9 cellular contexts compared by ENCODE assay signal in genomic region chr17:60086822-60087591, GRCh38. TPM values are rescaled to one million over a fixed set of nuclear protein-coding genes. Genes with fewer than 3 reads are reported as not detected.
DNase-seq lines count a peak whose midpoint lies in the region; TF ChIP-seq lines count a peak whose summit lies in the region.
"Had no signal": no experiment of that assay in that cellular context is flagged by ENCODE, and none has a peak within 500 bp of the region (broad histone marks: within the 10 kb centered on the region; RNA-seq: fewer than 3 reads in every experiment).

No MANE protein-coding gene starts in this region.

- DNase-seq in AG20443 (ENCODE audit: low spot score) (peak; percentile 79), M059J (ENCODE audit: low read depth) (peak; percentile 58), astrocyte of the hippocampus (ENCODE audit: low read depth, low spot score) (peak; percentile 29), islet precursor cell (peak; percentile 92), GM10248 (ENCODE audit: extremely low spot score) (no peak), MM.1S (no peak), coronary artery (ENCODE audit: low spot score) (no peak), NCI-H748 (lab: John Stamatoyannopoulos, UW; ENCODE audit: unreplicated experiment) (no peak)
- DNase-seq: mucosa of descending colon had no signal

- no peaks in the 10 kb centered on the region for H3K36me3 ChIP-seq in MM.1S (replicated peaks; ENCODE audit: insufficient read depth, low read length)

- H3K4me2 ChIP-seq in MM.1S (ENCODE audit: low read depth, low read length), result no peak overlapping the region

- no peaks in the 10 kb centered on the region for H3K9me2 ChIP-seq in MM.1S (replicated peaks; ENCODE audit: insufficient read depth, low read length)

- POLR2A ChIA-PET in GM10248 (lab: Yijun Ruan, JAX), result no interaction called here

- no peak for TF ChIP-seq CTCF in GM10248 (IDR thresholded peaks at IDR 0.05; ENCODE audit: control extremely low read depth, extremely low read depth, low read depth, missing control alignments)
- no peak for TF ChIP-seq CTCF in MM.1S (IDR thresholded peaks at IDR 0.05; ENCODE audit: low read length)
- TF ChIP-seq CTCF in coronary artery (IDR thresholded peaks at IDR 0.05), result no peak

- H3K9me3 ChIP-seq in MM.1S (replicated peaks; ENCODE audit: insufficient read depth, low read length), result no peaks in the 10 kb centered on the region
- H3K9me3 ChIP-seq: mucosa of descending colon had no signal

- no peaks in the 10 kb centered on the region for H3K79me2 ChIP-seq in MM.1S (ENCODE audit: low read length)

- H3K4me1 ChIP-seq in MM.1S (ENCODE audit: low read length), result peaks cover 8% of the 10 kb centered on the region

- H3K9ac ChIP-seq in MM.1S (ENCODE audit: low read length), result no peak overlapping the region

- H3K27ac ChIP-seq in MM.1S (ENCODE audit: low read length), result no peak overlapping the region
- H3K27ac ChIP-seq in coronary artery, result no peak overlapping the region

- no peaks in the 10 kb centered on the region for H3F3A ChIP-seq in MM.1S (ENCODE audit: insufficient read depth, low read length)

- no peak overlapping the region for H3K4me3 ChIP-seq in MM.1S (ENCODE audit: low read length)
- no peak overlapping the region for H3K4me3 ChIP-seq in coronary artery
- H3K4me3 ChIP-seq: mucosa of descending colon had no signal

- no peaks in the 10 kb centered on the region for H3K27me3 ChIP-seq in MM.1S (replicated peaks; ENCODE audit: insufficient read depth, low read length)

- CTCF ChIA-PET in GM10248 (lab: Yijun Ruan, JAX), result interaction anchor here (1.1 kb wide), 1 partner anchor 26 kb away, joined by 3 read pairs; no protein-coding TSS in a partner anchor

- H2AFZ ChIP-seq in MM.1S (ENCODE audit: low read length), result no peak overlapping the region

- H4K20me1 ChIP-seq in MM.1S (ENCODE audit: insufficient read depth, low read length), result no peaks in the 10 kb centered on the region

RNA-seq across cellular contexts. Expression of gene HEATR6, which starts 8.3 kb away (rescaled TPM):
- total RNA-seq in M059J (2014; rRNA removed; shearing (Covaris generic)), result 32.2 and 35.5 TPM in 2 replicates

Comparison
In these comparisons a context has a peak if more than half of its experiments do, and no peak if none do; other contexts are left out.
1. DNase-seq: peak in AG20443 (single experiment), M059J (single experiment), astrocyte of the hippocampus (single experiment) and islet precursor cell (single experiment); none in GM10248 (single experiment), MM.1S (single experiment), coronary artery (single experiment) and NCI-H748 (single experiment).